14 cellular contexts compared by ENCODE assay signal in genomic region chr14:61872452-61872851, GRCh38. TPM values are rescaled to one million over a fixed set of nuclear protein-coding genes. Genes with fewer than 3 reads are reported as not detected.
DNase-seq lines count a peak whose midpoint lies in the region; ATAC-seq and TF ChIP-seq lines count a peak whose summit lies in the region.
"Had no signal": no experiment of that assay in that cellular context is flagged by ENCODE, and none has a peak within 500 bp of the region (broad histone marks: within the 10 kb centered on the region; RNA-seq: fewer than 3 reads in every experiment).

No MANE protein-coding gene starts in this region.

- H3K4me1 ChIP-seq in breast epithelium (no peaks in the 10 kb centered on the region), PC-3 (ENCODE audit: insufficient read depth, low read length) (peaks cover 7% of the 10 kb centered on the region)

- no peaks in the 10 kb centered on the region for H3K4me1 Mint-ChIP-seq in stimulated activated effector memory CD8-positive, alpha-beta T cell treated with anti-CD3 and anti-CD28 coated beads, Interleukin-12 subunit alpha, Interleukin-12 subunit beta, amount 100 ng/mL, for 72 hours
- H3K4me1 Mint-ChIP-seq: activated CD4-positive, alpha-beta T cell treated with anti-CD3 and anti-CD28 coated beads for 36 hours had no signal

- POLR2A ChIA-PET in PC-3 (lab: Charles Lee; ENCODE audit: unreplicated experiment) = no interaction called here

- H3K4me2 ChIP-seq in PC-3 (ENCODE audit: low read length) = no peak overlapping the region

- H3K79me2 ChIP-seq in PC-3 (ENCODE audit: low read length) = no peaks in the 10 kb centered on the region

- H3F3A ChIP-seq in PC-3 (ENCODE audit: low read length, unreplicated experiment) = peaks cover 10% of the 10 kb centered on the region

- H3K4me3 ChIP-seq in breast epithelium (no peak overlapping the region), PC-3 (ENCODE audit: low read length) (no peak overlapping the region)

- ATAC-seq in GM18868 (IDR thresholded peaks at IDR 0.05; ENCODE audit: unreplicated experiment) (peak; percentile 93), GM21576 (IDR thresholded peaks at IDR 0.05; ENCODE audit: unreplicated experiment) (peak; percentile 96), HG03159 (IDR thresholded peaks at IDR 0.05; ENCODE audit: unreplicated experiment) (peak; percentile 98), PC-3 (no peak)
- no peak for ATAC-seq in stimulated activated naive CD8-positive, alpha-beta T cell treated with anti-CD3 and anti-CD28 coated beads, Interleukin-15, Interleukin-2, amounts not matched to agents 100 U/mL and 50 U/mL, for 24 hours
- ATAC-seq in stimulated activated effector memory CD8-positive, alpha-beta T cell treated with anti-CD3 and anti-CD28 coated beads, Interleukin-12 subunit alpha, Interleukin-12 subunit beta, amount 100 ng/mL, for 72 hours = no peak
- ATAC-seq: activated CD4-positive, alpha-beta T cell treated with anti-CD3 and anti-CD28 coated beads for 36 hours; activated naive CD8-positive, alpha-beta T cell treated with anti-CD3 and anti-CD28 coated beads, Interleukin-2, amount 50 U/mL, for 24 hours; Panc1 had no signal

- H3K4me3 Mint-ChIP-seq in stimulated activated effector memory CD8-positive, alpha-beta T cell treated with anti-CD3 and anti-CD28 coated beads, Interleukin-12 subunit alpha, Interleukin-12 subunit beta, amount 100 ng/mL, for 72 hours = no peak overlapping the region
- H3K4me3 Mint-ChIP-seq: activated CD4-positive, alpha-beta T cell treated with anti-CD3 and anti-CD28 coated beads for 36 hours; activated naive CD8-positive, alpha-beta T cell treated with anti-CD3 and anti-CD28 coated beads, Interleukin-2, amount 50 U/mL, for 24 hours had no signal

- no peak for TF ChIP-seq POLR2A in breast epithelium (IDR thresholded peaks at IDR 0.05)

- H3K27me3 ChIP-seq in breast epithelium (no peaks in the 10 kb centered on the region), PC-3 (ENCODE audit: low read length) (no peaks in the 10 kb centered on the region)

- TF ChIP-seq CTCF in breast epithelium (IDR thresholded peaks at IDR 0.05) = no peak
- TF ChIP-seq CTCF in PC-3 (conservative IDR thresholded peaks at IDR 0.05; ENCODE audit: low read depth, low read length) = no peak

- H3K36me3 ChIP-seq in breast epithelium (no peaks in the 10 kb centered on the region), PC-3 (ENCODE audit: low read depth, low read length) (0 out of 2 replicates have a peak, but pooled peaks cover 6% of the 10 kb centered on the region)

- DNase-seq in SKM-1 (lab: John Stamatoyannopoulos, UW; ENCODE audit: unreplicated experiment) (peak; percentile 1), breast epithelium (ENCODE audit: low spot score in 2 of 2) (no peak), PC-3 (no peak)
- no peak for DNase-seq in stimulated activated naive CD8-positive, alpha-beta T cell treated with anti-CD3 and anti-CD28 coated beads, Interleukin-15, Interleukin-2, amounts not matched to agents 100 U/mL and 50 U/mL, for 24 hours
- DNase-seq in stimulated activated effector memory CD8-positive, alpha-beta T cell treated with anti-CD3 and anti-CD28 coated beads, Interleukin-12 subunit alpha, Interleukin-12 subunit beta, amount 100 ng/mL, for 72 hours (ENCODE audit: low spot score in 2 of 2) = no peak
- DNase-seq: activated CD4-positive, alpha-beta T cell treated with anti-CD3 and anti-CD28 coated beads for 36 hours; activated naive CD8-positive, alpha-beta T cell treated with anti-CD3 and anti-CD28 coated beads, Interleukin-2, amount 50 U/mL, for 24 hours; effector memory CD4-positive, alpha-beta T cell; HCEC 1CT; NCI-H1092 treated with DMSO at 0.1 percent for 48 hours had no signal

- H3K9me3 ChIP-seq in breast epithelium = peaks cover 0 to 17% of the 10 kb centered on the region in 2 donors
- peaks cover 10% of the 10 kb centered on the region for H3K9me3 ChIP-seq in PC-3 (ENCODE audit: low read length)

- no peaks in the 10 kb centered on the region for H3K9me2 ChIP-seq in PC-3 (replicated peaks; ENCODE audit: low read length)

- H2AFZ ChIP-seq in PC-3 (ENCODE audit: low read length) = no peak overlapping the region

- CTCF ChIA-PET in PC-3 (lab: Charles Lee) = no interaction called here

- no peaks in the 10 kb centered on the region for H4K20me1 ChIP-seq in PC-3 (ENCODE audit: low read length)

- no TSS peak for BruUV-seq in PC-3 (replicated peaks; lab: Mats Ljungman, UMichigan)

- peaks cover 14% of the 10 kb centered on the region for H3K9me3 Mint-ChIP-seq in stimulated activated effector memory CD8-positive, alpha-beta T cell treated with anti-CD3 and anti-CD28 coated beads, Interleukin-12 subunit alpha, Interleukin-12 subunit beta, amount 100 ng/mL, for 72 hours

- intact Hi-C loops in breast epithelium (cut with DNase I; ENCODE audit: low total_unique reads) = no loop called here
- intact Hi-C loops in PC-3 (cut with micrococcal nuclease) = no loop called here

- H3K27ac ChIP-seq in breast epithelium (no peak overlapping the region), PC-3 (ENCODE audit: low read length) (no peak overlapping the region)

- H3K9ac ChIP-seq in PC-3 (ENCODE audit: low read length) = no peak overlapping the region

- no peak overlapping the region for H3K27ac Mint-ChIP-seq in stimulated activated effector memory CD8-positive, alpha-beta T cell treated with anti-CD3 and anti-CD28 coated beads, Interleukin-12 subunit alpha, Interleukin-12 subunit beta, amount 100 ng/mL, for 72 hours
- H3K27ac Mint-ChIP-seq: activated CD4-positive, alpha-beta T cell treated with anti-CD3 and anti-CD28 coated beads for 36 hours; activated naive CD8-positive, alpha-beta T cell treated with anti-CD3 and anti-CD28 coated beads, Interleukin-2, amount 50 U/mL, for 24 hours had no signal

- no peaks in the 10 kb centered on the region for H3K36me3 Mint-ChIP-seq in stimulated activated effector memory CD8-positive, alpha-beta T cell treated with anti-CD3 and anti-CD28 coated beads, Interleukin-12 subunit alpha, Interleukin-12 subunit beta, amount 100 ng/mL, for 72 hours

RNA-seq across cellular contexts. Expression of gene SYT16, which starts 59.9 kb away (rescaled TPM):
- total RNA-seq in breast epithelium (under 1 TPM in 2 of 3 donors, not detected in 1; under 0.01 TPM), PC-3 (2014; rRNA removed) (15.6 and 17.6 TPM in 2 replicates)

Comparison
In these comparisons a context has a peak if more than half of its experiments do, and no peak if none do; other contexts are left out.
1. ATAC-seq: peak in GM18868 (single experiment), GM21576 (single experiment) and HG03159 (single experiment); none in PC-3 (single experiment), stimulated activated naive CD8-positive, alpha-beta T cell treated with anti-CD3 and anti-CD28 coated beads, Interleukin-15, Interleukin-2, amounts not matched to agents 100 U/mL and 50 U/mL, for 24 hours (single experiment) and stimulated activated effector memory CD8-positive, alpha-beta T cell treated with anti-CD3 and anti-CD28 coated beads, Interleukin-12 subunit alpha, Interleukin-12 subunit beta, amount 100 ng/mL, for 72 hours (single experiment).
2. RNA of gene SYT16, which starts 59.9 kb away (total RNA-seq): 15.6 to 17.6 TPM in PC-3; under 0.01 TPM in breast epithelium; every median in the first group is over 10 times any median in the second.